1 cellular context compared by ENCODE assay signal in the genomic region with DNA sequence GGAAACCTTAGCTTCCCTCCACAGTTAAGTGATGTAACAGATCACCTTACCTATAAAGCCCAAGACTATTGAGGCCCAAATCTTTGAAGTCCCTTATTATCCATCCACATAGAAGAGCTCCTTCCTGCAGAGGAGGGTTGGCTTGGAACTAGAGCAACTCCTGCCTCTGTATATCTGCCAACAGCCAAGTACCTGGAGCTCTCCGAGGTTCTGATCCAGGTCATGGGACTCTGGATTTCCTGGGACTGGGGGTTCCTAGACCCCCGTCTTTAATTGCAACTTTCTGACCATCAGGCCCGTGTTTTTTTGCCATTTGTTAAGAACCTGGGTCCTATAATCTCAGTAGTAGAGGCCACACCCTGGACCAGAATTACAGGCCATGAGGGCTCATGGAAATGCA.
TF ChIP-seq lines count a peak whose summit lies in the region.

No MANE protein-coding gene starts in this region.

TF ChIP-seq in GM12878, 131 proteins besides CTCF, POLR2A, EP300 and RAD21 (continued from another document):
- TF ChIP-seq, protein P1, sequence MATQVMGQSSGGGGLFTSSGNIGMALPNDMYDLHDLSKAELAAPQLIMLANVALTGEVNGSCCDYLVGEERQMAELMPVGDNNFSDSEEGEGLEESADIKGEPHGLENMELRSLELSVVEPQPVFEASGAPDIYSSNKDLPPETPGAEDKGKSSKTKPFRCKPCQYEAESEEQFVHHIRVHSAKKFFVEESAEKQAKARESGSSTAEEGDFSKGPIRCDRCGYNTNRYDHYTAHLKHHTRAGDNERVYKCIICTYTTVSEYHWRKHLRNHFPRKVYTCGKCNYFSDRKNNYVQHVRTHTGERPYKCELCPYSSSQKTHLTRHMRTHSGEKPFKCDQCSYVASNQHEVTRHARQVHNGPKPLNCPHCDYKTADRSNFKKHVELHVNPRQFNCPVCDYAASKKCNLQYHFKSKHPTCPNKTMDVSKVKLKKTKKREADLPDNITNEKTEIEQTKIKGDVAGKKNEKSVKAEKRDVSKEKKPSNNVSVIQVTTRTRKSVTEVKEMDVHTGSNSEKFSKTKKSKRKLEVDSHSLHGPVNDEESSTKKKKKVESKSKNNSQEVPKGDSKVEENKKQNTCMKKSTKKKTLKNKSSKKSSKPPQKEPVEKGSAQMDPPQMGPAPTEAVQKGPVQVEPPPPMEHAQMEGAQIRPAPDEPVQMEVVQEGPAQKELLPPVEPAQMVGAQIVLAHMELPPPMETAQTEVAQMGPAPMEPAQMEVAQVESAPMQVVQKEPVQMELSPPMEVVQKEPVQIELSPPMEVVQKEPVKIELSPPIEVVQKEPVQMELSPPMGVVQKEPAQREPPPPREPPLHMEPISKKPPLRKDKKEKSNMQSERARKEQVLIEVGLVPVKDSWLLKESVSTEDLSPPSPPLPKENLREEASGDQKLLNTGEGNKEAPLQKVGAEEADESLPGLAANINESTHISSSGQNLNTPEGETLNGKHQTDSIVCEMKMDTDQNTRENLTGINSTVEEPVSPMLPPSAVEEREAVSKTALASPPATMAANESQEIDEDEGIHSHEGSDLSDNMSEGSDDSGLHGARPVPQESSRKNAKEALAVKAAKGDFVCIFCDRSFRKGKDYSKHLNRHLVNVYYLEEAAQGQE (IDR thresholded peaks at IDR 0.05; ENCODE audit: low read depth, low read length), result peak; percentile 81
